ENCODE assay signal across 16 cellular contexts in genomic region chr2:143209570-143210445, GRCh38.
"Had no signal": no experiment of that assay in that cellular context is flagged by ENCODE, and none has a peak within 500 bp of the region (broad histone marks: within the 10 kb centered on the region; RNA-seq: fewer than 3 reads in every experiment).

No MANE protein-coding gene starts in this region.

- ATAC-seq: activated CD8-positive, alpha-beta memory T cell treated with anti-CD3 and anti-CD28 coated beads, Interleukin-2, amount 10 ng/mL, durations not matched to agents 7 days and 5 days; heart right ventricle; WTC11 had no signal

- H3K27ac ChIP-seq: adrenal gland, coronary artery, heart right ventricle, left ventricle myocardium inferior, uterus had no signal

- H3K4me3 Mint-ChIP-seq: activated CD8-positive, alpha-beta memory T cell treated with anti-CD3 and anti-CD28 coated beads, Interleukin-2, amount 10 ng/mL, durations not matched to agents 7 days and 5 days; stimulated activated naive CD8-positive, alpha-beta T cell treated with anti-CD3 and anti-CD28 coated beads, Interleukin-15, Interleukin-2, amounts not matched to agents 100 ng/mL and 50 ng/mL, for 24 hours; T-helper 1 cell treated with Interleukin-12 subunit alpha and Interleukin-12 subunit beta and Interleukin-4 antibody, amounts not matched to agents 30 μg/mL and 1 μg/mL, for 36 hours; WTC11 had no signal

- H3K9me3 Mint-ChIP-seq: stimulated activated naive CD8-positive, alpha-beta T cell treated with anti-CD3 and anti-CD28 coated beads, Interleukin-15, Interleukin-2, amounts not matched to agents 100 ng/mL and 50 ng/mL, for 24 hours; T-helper 1 cell treated with Interleukin-12 subunit alpha and Interleukin-12 subunit beta and Interleukin-4 antibody, amounts not matched to agents 30 μg/mL and 1 μg/mL, for 36 hours; WTC11 had no signal

- H3K36me3 Mint-ChIP-seq: WTC11 had no signal

- H3K4me3 ChIP-seq: adrenal gland, coronary artery, heart right ventricle, left ventricle myocardium inferior, uterus had no signal

- H3K27ac Mint-ChIP-seq: activated CD8-positive, alpha-beta memory T cell treated with anti-CD3 and anti-CD28 coated beads, Interleukin-2, amount 10 ng/mL, durations not matched to agents 7 days and 5 days; stimulated activated naive CD8-positive, alpha-beta T cell treated with anti-CD3 and anti-CD28 coated beads, Interleukin-15, Interleukin-2, amounts not matched to agents 100 ng/mL and 50 ng/mL, for 24 hours; T-helper 1 cell treated with Interleukin-12 subunit alpha and Interleukin-12 subunit beta and Interleukin-4 antibody, amounts not matched to agents 30 μg/mL and 1 μg/mL, for 36 hours; WTC11 had no signal

- H3K27me3 Mint-ChIP-seq: activated CD8-positive, alpha-beta memory T cell treated with anti-CD3 and anti-CD28 coated beads, Interleukin-2, amount 10 ng/mL, durations not matched to agents 7 days and 5 days; stimulated activated naive CD8-positive, alpha-beta T cell treated with anti-CD3 and anti-CD28 coated beads, Interleukin-15, Interleukin-2, amounts not matched to agents 100 ng/mL and 50 ng/mL, for 24 hours had no signal

- H3K9me3 ChIP-seq: adrenal gland, heart right ventricle, left ventricle myocardium inferior, uterus had no signal

- DNase-seq: activated CD8-positive, alpha-beta memory T cell treated with anti-CD3 and anti-CD28 coated beads, Interleukin-2, amount 10 ng/mL, durations not matched to agents 7 days and 5 days; activated naive CD4-positive, alpha-beta T cell; activated T-cell treated with anti-CD3 and anti-CD28 coated beads, Interleukin-2, amount 50 U/mL, for 48 hours; adrenal gland; caudate nucleus; effector CD8-positive, alpha-beta T cell; heart right ventricle; islet precursor cell; left ventricle myocardium inferior; stimulated activated CD4-positive, alpha-beta T cell treated with anti-CD3 and anti-CD28 coated beads, Interleukin-4, amount 100 ng/mL, for 1 hour; stimulated activated CD8-positive, alpha-beta memory T cell treated with anti-CD3 and anti-CD28 coated beads, Interleukin-4, amount 100 ng/mL, for 48 hours; uterus had no signal

- H3K4me1 Mint-ChIP-seq: WTC11 had no signal

- H3K36me3 ChIP-seq: adrenal gland, heart right ventricle, left ventricle myocardium inferior, uterus had no signal

- H3K4me1 ChIP-seq: adrenal gland, heart right ventricle, left ventricle myocardium inferior, uterus had no signal

- H3K27me3 ChIP-seq: adrenal gland, heart right ventricle, uterus had no signal
